In genomic region chr1:35769759-35770446, GRCh38 we compare ENCODE assay signal across 8 cellular contexts. TPM values are rescaled to one million over a fixed set of nuclear protein-coding genes. Genes with fewer than 3 reads are reported as not detected.
DNase-seq lines count a peak whose midpoint lies in the region; ATAC-seq lines count a peak whose summit lies in the region.

Gene CLSPN (minus strand): TSS chr1:35769978. CDS start chr1:35769870, 108 bp downstream.

- peak within 1 kb of the TSS; percentile 98 for H3K27ac Mint-ChIP-seq in activated CD4-positive, alpha-beta T cell treated with anti-CD3 and anti-CD28 coated beads, Interleukin-2, amount 10 ng/mL, durations not matched to agents 7 days and 5 days

- H3K36me3 ChIP-seq in BLaER1: no peaks in the 10 kb centered on the region; the same call in 1 of the 2 replicates

- peak within 1 kb of the TSS; percentile 88 for H3K4me3 Mint-ChIP-seq in activated CD4-positive, alpha-beta T cell treated with anti-CD3 and anti-CD28 coated beads, Interleukin-2, amount 10 ng/mL, durations not matched to agents 7 days and 5 days

- peak; percentile 89 for ATAC-seq in GM19328 (IDR thresholded peaks at IDR 0.05; ENCODE audit: unreplicated experiment)
- ATAC-seq in HG03520 (IDR thresholded peaks at IDR 0.05; ENCODE audit: unreplicated experiment): peak; percentile 83
- ATAC-seq in left lobe of liver: peak; percentile 95

- H3K4me1 Mint-ChIP-seq in activated CD4-positive, alpha-beta T cell treated with anti-CD3 and anti-CD28 coated beads, Interleukin-2, amount 10 ng/mL, durations not matched to agents 7 days and 5 days: peaks cover 35% of the 10 kb centered on the region

- H3K9me3 ChIP-seq in BLaER1: no peaks in the 10 kb centered on the region

- DNase-seq in NCI-H69 (lab: John Stamatoyannopoulos, UW): peak; percentile 94
- peak; percentile 98 for DNase-seq in activated CD4-positive, alpha-beta T cell treated with anti-CD3 and anti-CD28 coated beads, Interleukin-2, amount 10 ng/mL, durations not matched to agents 7 days and 5 days
- peak; percentile 95 for DNase-seq in dedifferentiated amniotic fluid mesenchymal stem cell (ENCODE audit: extremely low spot score)
- DNase-seq in left lobe of liver (ENCODE audit: low spot score): peak; percentile 96
- peak; percentile 92 for DNase-seq in stimulated activated CD4-positive, alpha-beta T cell treated with anti-CD3 and anti-CD28 coated beads, Interleukin-2, amount 100 ng/mL, for 4 hours (ENCODE audit: low read depth)

- H3K4me2 ChIP-seq in BLaER1: peak within 1 kb of the TSS; percentile 73

- H3K36me3 Mint-ChIP-seq in activated CD4-positive, alpha-beta T cell treated with anti-CD3 and anti-CD28 coated beads, Interleukin-2, amount 10 ng/mL, durations not matched to agents 7 days and 5 days (ENCODE audit: low read depth): peaks cover 10% of the 10 kb centered on the region

- H3K9me3 Mint-ChIP-seq in activated CD4-positive, alpha-beta T cell treated with anti-CD3 and anti-CD28 coated beads, Interleukin-2, amount 10 ng/mL, durations not matched to agents 7 days and 5 days: no peaks in the 10 kb centered on the region

- H3K4me3 ChIP-seq in BLaER1: peak within 1 kb of the TSS; percentile 96

- CTCF ChIA-PET in activated CD4-positive, alpha-beta T cell treated with anti-CD3 and anti-CD28 coated beads, Interleukin-2, amount 10 ng/mL, durations not matched to agents 7 days and 5 days (lab: Charles Lee): interaction anchor here (0.7 to 3.1 kb wide), 9 partner anchors 10 to 210 kb away, joined by 3 to 13 read pairs (median 4); no protein-coding TSS in a partner anchor

- no peaks in the 10 kb centered on the region for H4K20me1 ChIP-seq in BLaER1

- peaks cover 29% of the 10 kb centered on the region for H3K4me1 ChIP-seq in BLaER1

- POLR2A ChIA-PET in activated CD4-positive, alpha-beta T cell treated with anti-CD3 and anti-CD28 coated beads, Interleukin-2, amount 10 ng/mL, durations not matched to agents 7 days and 5 days (lab: Charles Lee): interaction anchor here (0.9 to 1.5 kb wide), 3 partner anchors 10 to 14 kb away, joined by 3 to 5 read pairs (median 4); no protein-coding TSS in a partner anchor

- no peaks in the 10 kb centered on the region for H3K27me3 Mint-ChIP-seq in activated CD4-positive, alpha-beta T cell treated with anti-CD3 and anti-CD28 coated beads, Interleukin-2, amount 10 ng/mL, durations not matched to agents 7 days and 5 days

- peak within 1 kb of the TSS; percentile 88 for H3K9ac ChIP-seq in BLaER1

- no peaks in the 10 kb centered on the region for H3K27me3 ChIP-seq in BLaER1

- peak within 1 kb of the TSS; percentile 86 for H3K27ac ChIP-seq in BLaER1

RNA-seq across cellular contexts. Expression of gene CLSPN, which starts in this region (rescaled TPM):
- 10 to 100 TPM; 68.2 to 80.1 TPM for total RNA-seq in activated CD4-positive, alpha-beta T cell treated with anti-CD3 and anti-CD28 coated beads, Interleukin-2, amount 10 ng/mL, durations not matched to agents 7 days and 5 days
- total RNA-seq in left lobe of liver: 0.10 TPM

Comparison
In these comparisons a context has a peak if more than half of its experiments do, and no peak if none do; other contexts are left out.
1. Peak in every context shown above with its lines: DNase-seq, ATAC-seq, H3K4me3 ChIP-seq and H3K27ac ChIP-seq.
2. RNA of gene CLSPN (total RNA-seq): 68.2 to 80.1 TPM in activated CD4-positive, alpha-beta T cell treated with anti-CD3 and anti-CD28 coated beads, Interleukin-2, amount 10 ng/mL, durations not matched to agents 7 days and 5 days; 0.10 TPM in left lobe of liver (single experiment); every median in the first group is over 10 times any median in the second.
3. Peak in DNase-seq and ATAC-seq in left lobe of liver; RNA of the gene not detected or under 1 TPM.